6 cellular contexts compared by ENCODE assay signal in genomic region chr13:19189368-19189767, GRCh38. TPM values are rescaled to one million over a fixed set of nuclear protein-coding genes. Genes with fewer than 3 reads are reported as not detected.
"Had no signal": no experiment of that assay in that cellular context is flagged by ENCODE, and none has a peak within 500 bp of the region (broad histone marks: within the 10 kb centered on the region; RNA-seq: fewer than 3 reads in every experiment).

No MANE protein-coding gene starts in this region.

RNA-seq across cellular contexts. Expression of gene TUBA3C, which starts 7.7 kb away (rescaled TPM):
- total RNA-seq: GM23248, H4, H7, HepG2, HFFc6 had no signal
- polyA plus RNA-seq: GM23248, HepG2, IgD-negative memory B cell had no signal
